Comparison of ENCODE assay signal across 22 cellular contexts in genomic region chr13:23608138-23608537, GRCh38. TPM values are rescaled to one million over a fixed set of nuclear protein-coding genes. Genes with fewer than 3 reads are reported as not detected.
DNase-seq lines count a peak whose midpoint lies in the region; ATAC-seq and TF ChIP-seq lines count a peak whose summit lies in the region.
"Had no signal": no experiment of that assay in that cellular context is flagged by ENCODE, and none has a peak within 500 bp of the region (broad histone marks: within the 10 kb centered on the region; RNA-seq: fewer than 3 reads in every experiment).

No MANE protein-coding gene starts in this region.

- ATAC-seq in T-helper 17 cell = no peak
- ATAC-seq in gastroesophageal sphincter = no peak
- ATAC-seq in HG03354 (IDR thresholded peaks at IDR 0.05; ENCODE audit: poor library complexity, severe bottlenecking, unreplicated experiment) = no peak
- ATAC-seq: CD8-positive, alpha-beta T cell; stimulated activated effector memory CD8-positive, alpha-beta T cell treated with anti-CD3 and anti-CD28 coated beads, Interleukin-12 subunit alpha, Interleukin-12 subunit beta, amount 100 ng/mL, for 72 hours had no signal

- H3K4me3 Mint-ChIP-seq in CD14-positive monocyte (peak overlapping the region; percentile 74 to 92), T-helper 17 cell (no peak overlapping the region)
- H3K4me3 Mint-ChIP-seq: activated CD4-positive, alpha-beta memory T cell treated with anti-CD3 and anti-CD28 coated beads, Interleukin-2, amount 10 ng/mL, durations not matched to agents 7 days and 5 days; CD8-positive, alpha-beta T cell; stimulated activated effector memory CD8-positive, alpha-beta T cell treated with anti-CD3 and anti-CD28 coated beads, Interleukin-12 subunit alpha, Interleukin-12 subunit beta, amount 100 ng/mL, for 72 hours had no signal

- 46 to 63% methylated on average over 1 to 3 of the region's 3 CpGs for WGBS in gastroesophageal sphincter (ENCODE audit: low coverage in 1 of 2), 2 donors
- 31% methylated on average over 3 of the region's 3 CpGs for WGBS in prostate gland

- H3K4me3 ChIP-seq in gastroesophageal sphincter (no peak overlapping the region), prostate gland (no peak overlapping the region)
- H3K4me3 ChIP-seq: breast epithelium, PC-9 had no signal

- no peak for TF ChIP-seq EP300 in gastroesophageal sphincter (IDR thresholded peaks at IDR 0.05)

- TF ChIP-seq POLR2A in gastroesophageal sphincter (IDR thresholded peaks at IDR 0.05) (no peak), prostate gland (IDR thresholded peaks at IDR 0.05) (no peak)

- H3K9me3 ChIP-seq in T-helper 17 cell (ENCODE audit: control insufficient read depth, low read length, poor library complexity, severe bottlenecking) = no peaks in the 10 kb centered on the region
- no peaks in the 10 kb centered on the region for H3K9me3 ChIP-seq in gastroesophageal sphincter
- no peaks in the 10 kb centered on the region for H3K9me3 ChIP-seq in prostate gland
- H3K9me3 ChIP-seq: breast epithelium, SK-N-SH had no signal

- H3K27ac ChIP-seq in gastroesophageal sphincter (peak overlapping the region in 3 of 4 donors; percentile 54 to 68 (median 56)), prostate gland (peak overlapping the region; percentile 52 to 58)
- H3K27ac ChIP-seq: breast epithelium, PC-9 had no signal

- H3K27me3 ChIP-seq in gastroesophageal sphincter (no peaks in the 10 kb centered on the region), prostate gland (replicated peaks; ENCODE audit: insufficient read depth) (no peaks in the 10 kb centered on the region)
- H3K27me3 ChIP-seq: breast epithelium had no signal

- H3K27ac Mint-ChIP-seq in CD14-positive monocyte = no peak overlapping the region
- H3K27ac Mint-ChIP-seq in T-helper 17 cell = peak overlapping the region; percentile 39
- H3K27ac Mint-ChIP-seq: activated CD4-positive, alpha-beta memory T cell treated with anti-CD3 and anti-CD28 coated beads, Interleukin-2, amount 10 ng/mL, durations not matched to agents 7 days and 5 days; activated T-helper 2 cell treated with anti-CD3 and anti-CD28 coated beads, Interferon-gamma antibody, Interleukin-2, Interleukin-4, amounts not matched to agents 10 μg/mL and 5 μg/mL and 100 μg/mL, durations not matched to agents 14 hours and 24 hours and 36 hours; CD8-positive, alpha-beta T cell; stimulated activated effector memory CD8-positive, alpha-beta T cell treated with anti-CD3 and anti-CD28 coated beads, Interleukin-12 subunit alpha, Interleukin-12 subunit beta, amount 100 ng/mL, for 72 hours had no signal

- H3K36me3 Mint-ChIP-seq in CD14-positive monocyte = no peaks in the 10 kb centered on the region
- H3K36me3 Mint-ChIP-seq in T-helper 17 cell (ENCODE audit: low read depth) = no peaks in the 10 kb centered on the region
- H3K36me3 Mint-ChIP-seq: CD8-positive, alpha-beta T cell; naive B cell; stimulated activated effector memory CD8-positive, alpha-beta T cell treated with anti-CD3 and anti-CD28 coated beads, Interleukin-12 subunit alpha, Interleukin-12 subunit beta, amount 100 ng/mL, for 72 hours had no signal

- H3K27me3 Mint-ChIP-seq in CD14-positive monocyte (ENCODE audit: low read depth in 3 of 3) (no peaks in the 10 kb centered on the region), T-helper 17 cell (peaks cover 44% of the 10 kb centered on the region)

- H3K4me1 Mint-ChIP-seq in CD14-positive monocyte (peaks cover 24% of the 10 kb centered on the region), T-helper 17 cell (peaks cover 11% of the 10 kb centered on the region)
- H3K4me1 Mint-ChIP-seq: stimulated activated effector memory CD8-positive, alpha-beta T cell treated with anti-CD3 and anti-CD28 coated beads, Interleukin-12 subunit alpha, Interleukin-12 subunit beta, amount 100 ng/mL, for 72 hours had no signal

- intact Hi-C loops in CD14-positive monocyte (cut with micrococcal nuclease) (no loop called here), prostate gland (cut with DNase I) (no loop called here)

- H3K4me1 ChIP-seq in gastroesophageal sphincter (peaks cover 0 to 37% (median 12%) of the 10 kb centered on the region in 3 donors), prostate gland (replicated peaks) (peaks cover 11% of the 10 kb centered on the region)
- H3K4me1 ChIP-seq: breast epithelium had no signal

- no peaks in the 10 kb centered on the region for H3K36me3 ChIP-seq in gastroesophageal sphincter
- no peaks in the 10 kb centered on the region for H3K36me3 ChIP-seq in prostate gland
- H3K36me3 ChIP-seq: breast epithelium had no signal

- TF ChIP-seq CTCF in CD14-positive monocyte (IDR thresholded peaks at IDR 0.05) (no peak), gastroesophageal sphincter (IDR thresholded peaks at IDR 0.05) (no peak), prostate gland (IDR thresholded peaks at IDR 0.05) (no peak), GM10266 (IDR thresholded peaks at IDR 0.05; ENCODE audit: control insufficient read depth, insufficient read depth, low read depth, missing control alignments) (no peak)

- DNase-seq in CD14-positive monocyte (ENCODE audit: low spot score) (no peak), T-helper 17 cell (no peak), prostate gland (ENCODE audit: low spot score) (no peak), glomerular visceral epithelial cell (ENCODE audit: extremely low spot score) (no peak), GM10266 (ENCODE audit: extremely low spot score) (no peak)
- DNase-seq: activated CD4-positive, alpha-beta memory T cell treated with anti-CD3 and anti-CD28 coated beads, Interleukin-2, amount 10 ng/mL, durations not matched to agents 7 days and 5 days; activated CD8-positive, alpha-beta memory T cell treated with anti-CD3 and anti-CD28 coated beads, Interleukin-2, amount 50 U/mL, for 48 hours; activated naive CD4-positive, alpha-beta T cell treated with anti-CD3 and anti-CD28 coated beads, Interleukin-2, amount 50 U/mL, for 16 hours; amniotic stem cell; CD8-positive, alpha-beta T cell; H7; naive B cell; NCI-H146; NCI-H2107; NCI-H345; PC-9 had no signal

- H3K9me3 Mint-ChIP-seq in CD14-positive monocyte = peaks cover 0 to 3% (median 0%) of the 10 kb centered on the region in 7 donors
- H3K9me3 Mint-ChIP-seq: activated CD4-positive, alpha-beta memory T cell treated with anti-CD3 and anti-CD28 coated beads, Interleukin-2, amount 10 ng/mL, durations not matched to agents 7 days and 5 days; activated T-helper 2 cell treated with anti-CD3 and anti-CD28 coated beads, Interferon-gamma antibody, Interleukin-2, Interleukin-4, amounts not matched to agents 10 μg/mL and 5 μg/mL and 100 μg/mL, durations not matched to agents 14 hours and 24 hours and 36 hours; CD8-positive, alpha-beta T cell; naive B cell; stimulated activated effector memory CD8-positive, alpha-beta T cell treated with anti-CD3 and anti-CD28 coated beads, Interleukin-12 subunit alpha, Interleukin-12 subunit beta, amount 100 ng/mL, for 72 hours had no signal

RNA-seq across cellular contexts. Expression of gene TNFRSF19, which starts 37.9 kb away (rescaled TPM):
- polyA plus RNA-seq in CD14-positive monocyte = under 1 TPM in 1 of 2 donors, not detected in 1; 0.11 TPM
- total RNA-seq in T-helper 17 cell (under 1 TPM; 0.16 to 0.17 TPM), gastroesophageal sphincter (10 to 100 TPM in 2 of 4 donors, 1 to 10 TPM in 2; 4.1 to 14.7 (median 8.2) TPM), prostate gland (10 to 100 TPM; 21.2 to 74.1 TPM)
- total RNA-seq: activated T-helper 2 cell treated with anti-CD3 and anti-CD28 coated beads, Interferon-gamma antibody, Interleukin-2, Interleukin-4, amounts not matched to agents 10 μg/mL and 5 μg/mL and 100 μg/mL, durations not matched to agents 14 hours and 24 hours and 36 hours; CD8-positive, alpha-beta T cell had no signal

Comparison
In these comparisons a context has a peak if more than half of its experiments do, and no peak if none do; other contexts are left out.
1. RNA of gene TNFRSF19, which starts 37.9 kb away (total RNA-seq): 21.2 to 74.1 TPM in prostate gland and 4.1 to 14.7 TPM in gastroesophageal sphincter; 0.16 to 0.17 TPM in T-helper 17 cell; every median in the first group is over 4 times any median in the second.